ENCODE assay signal across 24 cellular contexts in the genomic region with DNA sequence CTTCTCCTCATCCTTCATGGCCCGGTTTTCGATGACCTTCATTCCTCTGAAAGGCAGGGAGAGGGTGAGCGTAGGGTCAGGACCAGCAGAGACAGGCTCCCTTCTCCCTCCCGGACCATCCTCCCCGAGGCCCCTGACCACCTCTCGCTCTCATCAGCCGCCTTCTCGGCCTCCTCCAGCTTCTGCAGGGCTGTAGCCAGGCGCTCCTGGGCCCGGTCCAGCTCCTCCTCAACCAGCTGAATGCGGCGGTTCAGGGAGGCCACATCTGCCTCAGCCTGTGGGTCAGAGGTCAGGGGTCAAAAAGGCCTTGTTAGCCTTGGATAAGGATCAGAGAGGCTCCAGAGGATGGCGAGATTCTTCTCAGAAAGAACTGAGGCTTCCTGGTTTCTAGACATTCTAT. TPM values are rescaled to one million over a fixed set of nuclear protein-coding genes. Genes with fewer than 3 reads are reported as not detected.
DNase-seq lines count a peak whose midpoint lies in the region; ATAC-seq and TF ChIP-seq lines count a peak whose summit lies in the region.
"Had no signal": no experiment of that assay in that cellular context is flagged by ENCODE, and none has a peak within 500 bp of the region (broad histone marks: within the 10 kb centered on the region; RNA-seq: fewer than 3 reads in every experiment).

No MANE protein-coding gene starts in this region.

- no peaks in the 10 kb centered on the region for H3K27me3 ChIP-seq in fibroblast of lung (ENCODE audit: control insufficient read depth, insufficient read depth, low read length)
- H3K27me3 ChIP-seq in osteoblast (ENCODE audit: insufficient read depth, low read length): no peaks in the 10 kb centered on the region
- H3K27me3 ChIP-seq in thoracic aorta (replicated peaks; ENCODE audit: insufficient read depth): no peaks in the 10 kb centered on the region
- H3K27me3 ChIP-seq: MG63, SJCRH30 had no signal

- H3K9me3 ChIP-seq in fibroblast of lung (ENCODE audit: control insufficient read depth, insufficient read depth, low read depth, low read length) (no peaks in the 10 kb centered on the region), osteoblast (ENCODE audit: low read depth, low read length) (no peaks in the 10 kb centered on the region), thoracic aorta (no peaks in the 10 kb centered on the region)
- H3K9me3 ChIP-seq: MG63, SJCRH30 had no signal

- H3K9ac ChIP-seq in fibroblast of lung (ENCODE audit: insufficient read depth, low read length): no peak overlapping the region

- H3K36me3 ChIP-seq in fibroblast of lung (ENCODE audit: control insufficient read depth, insufficient read depth, low read length) (peaks cover 32% of the 10 kb centered on the region), osteoblast (ENCODE audit: insufficient read depth, low read length) (peaks cover 75% of the 10 kb centered on the region), thoracic aorta (peaks cover 70% of the 10 kb centered on the region)

- TF ChIP-seq CTCF in WI38 (IDR thresholded peaks at IDR 0.05; ENCODE audit: low read depth, low read length) (no peak), fibroblast of lung (conservative IDR thresholded peaks at IDR 0.05 in 1 of 2, IDR thresholded peaks at IDR 0.05 in 1 of 2; ENCODE audit: low read depth in 1 of 2, low read length in 2 of 2) (no peak), osteoblast (IDR thresholded peaks at IDR 0.05; ENCODE audit: extremely low read depth, low read depth, low read length) (no peak), thoracic aorta (IDR thresholded peaks at IDR 0.05) (no peak)

- H3K4me3 ChIP-seq in WI38 (ENCODE audit: low read depth, low read length): peak overlapping the region; percentile 22
- H3K4me3 ChIP-seq in fibroblast of lung (replicated peaks in 1 of 4; ENCODE audit: control extremely low read depth in 1 of 4, insufficient read depth in 1 of 4, low read depth in 3 of 4, low read length in 4 of 4): peak overlapping the region in 1 of 4 experiments; percentile 30
- peak overlapping the region; percentile 27 for H3K4me3 ChIP-seq in osteoblast (ENCODE audit: insufficient read depth, low read length)
- peak overlapping the region; percentile 94 for H3K4me3 ChIP-seq in thoracic aorta
- H3K4me3 ChIP-seq: GM12878, MG63, SJCRH30 had no signal

- no peak overlapping the region for H3K27ac ChIP-seq in fibroblast of lung (ENCODE audit: insufficient read depth, low read length)
- H3K27ac ChIP-seq in osteoblast (ENCODE audit: low read depth, low read length): peak overlapping the region; percentile 33
- peak overlapping the region; percentile 99 to 100 for H3K27ac ChIP-seq in thoracic aorta
- H3K27ac ChIP-seq: HL-60, SJCRH30 had no signal

- H3K79me2 ChIP-seq in fibroblast of lung (ENCODE audit: control insufficient read depth, insufficient read depth, low read length) (peaks cover 52% of the 10 kb centered on the region), osteoblast (ENCODE audit: insufficient read depth, low read length) (peaks cover 52% of the 10 kb centered on the region)

- H2AFZ ChIP-seq in fibroblast of lung (ENCODE audit: low read length) (no peak overlapping the region), osteoblast (ENCODE audit: low read length) (no peak overlapping the region)

- H3K4me1 ChIP-seq in fibroblast of lung (ENCODE audit: control insufficient read depth, extremely low read depth, insufficient read depth, low read length) (peaks cover 40% of the 10 kb centered on the region), osteoblast (ENCODE audit: insufficient read depth, low read length) (peaks cover 56% of the 10 kb centered on the region), thoracic aorta (ENCODE audit: control insufficient read depth in 1 of 2, low read depth in 2 of 2) (peaks cover 6 to 45% of the 10 kb centered on the region in 2 donors)

- ATAC-seq in thoracic aorta (ENCODE audit: insufficient number of reproducible peaks, low FRiP score, low read depth) (no peak), HG03045 (IDR thresholded peaks at IDR 0.05; ENCODE audit: unreplicated experiment) (no peak)
- ATAC-seq: activated T-helper 17 cell treated with anti-CD3 and anti-CD28 coated beads, Interleukin-2, amount 50 U/mL, for 72 hours; GM12878 had no signal

- H4K20me1 ChIP-seq in fibroblast of lung (ENCODE audit: control insufficient read depth, extremely low read depth, insufficient read depth, low read length) (peaks cover 2% of the 10 kb centered on the region), osteoblast (ENCODE audit: insufficient read depth, low read length) (peaks cover 90% of the 10 kb centered on the region)

- H3K4me2 ChIP-seq in fibroblast of lung (ENCODE audit: extremely low read depth, insufficient read depth, low read length) (peak overlapping the region; percentile 4), osteoblast (ENCODE audit: insufficient read depth, low read length) (peak overlapping the region; percentile 1)

- DNase-seq in fibroblast of lung (ENCODE audit: low read depth in 2 of 2) (no peak), osteoblast (ENCODE audit: insufficient read length, low spot score, missing footprints) (peak; percentile 17), thoracic aorta (ENCODE audit: low spot score) (no peak), cortex of kidney (lab: John Stamatoyannopoulos, UW) (no peak)
- no peak for DNase-seq in stimulated activated CD4-positive, alpha-beta T cell treated with anti-CD3 and anti-CD28 coated beads, Interleukin-4, amount 100 ng/mL, for 4 hours
- DNase-seq: activated CD4-positive, alpha-beta T cell treated with anti-CD3 and anti-CD28 coated beads, Interleukin-2, amount 10 ng/mL, durations not matched to agents 7 days and 5 days; activated naive CD8-positive, alpha-beta T cell treated with anti-CD3 and anti-CD28 coated beads, Interleukin-2, amount 10 ng/mL, durations not matched to agents 7 days and 5 days; AML-193; dermis blood vessel endothelial cell; foreskin melanocyte; MG63; NCI-H1694; NCI-H748 treated with DMSO at 0.1 percent for 48 hours; OCI-M1; retina; SJCRH30; stimulated activated CD4-positive, alpha-beta T cell treated with anti-CD3 and anti-CD28 coated beads, Interleukin-15, amount 100 ng/mL, for 24 hours had no signal

RNA-seq across cellular contexts. Expression of a gene that starts 4.2 kb away (rescaled TPM):
- total RNA-seq in fibroblast of lung (696 and 1,003 TPM in 2 replicates), osteoblast (911 and 946 TPM in 2 replicates), thoracic aorta (1,000 to 10,000 TPM; 4,158 to 5,700 TPM)
- polyA plus RNA-seq in fibroblast of lung: 1,280 and 1,927 TPM in 2 replicates
- polyA plus RNA-seq in fibroblast of lung (2012): 2,024 and 3,299 TPM in 2 replicates
- polyA minus RNA-seq in fibroblast of lung (ENCODE audit: low replicate concordance): 204 and 281 TPM in 2 replicates
- polyA plus RNA-seq: IgD-negative memory B cell had no signal

RNA-seq across cellular contexts. Expression of a gene that starts 11.8 kb away (rescaled TPM):
- total RNA-seq in fibroblast of lung (0.17 and 0.26 TPM in 2 replicates), osteoblast (not detected in 2 replicates), thoracic aorta (10 to 100 TPM in 1 of 2 donors, not detected in 1; 10.7 TPM)
- 0.59 TPM in 1 of 2 replicates, not detected in the other for polyA plus RNA-seq in fibroblast of lung
- 0.84 TPM in 2 replicates for polyA plus RNA-seq in fibroblast of lung (2012)
- polyA minus RNA-seq in fibroblast of lung (ENCODE audit: low replicate concordance): not detected in 2 replicates
- total RNA-seq: dermis blood vessel endothelial cell; T-helper 1 cell treated with Interleukin-12 subunit alpha and Interleukin-12 subunit beta and Interleukin-4 antibody, amounts not matched to agents 30 ng/mL and 1 ng/mL, for 36 hours had no signal
- polyA plus RNA-seq: IgD-negative memory B cell had no signal

RNA-seq across cellular contexts. Expression of a gene that starts 20.5 kb away (rescaled TPM):
- total RNA-seq in fibroblast of lung (under 0.01 and 0.66 TPM in 2 replicates), osteoblast (0.36 and 0.88 TPM in 2 replicates), thoracic aorta (1 to 10 TPM in 1 of 2 donors, under 1 TPM in 1; 0.54 to 1.2 TPM)
- polyA plus RNA-seq in fibroblast of lung: 0.77 and 3.9 TPM in 2 replicates
- polyA plus RNA-seq in fibroblast of lung (2012): 0.63 and 2.3 TPM in 2 replicates
- polyA minus RNA-seq in fibroblast of lung (ENCODE audit: low replicate concordance): 2.2 and 4.4 TPM in 2 replicates

RNA-seq across cellular contexts. Expression of a gene that starts 27.4 kb away (rescaled TPM):
- 15.4 and 20.6 TPM in 2 replicates for total RNA-seq in fibroblast of lung
- 20.2 and 24.9 TPM in 2 replicates for polyA plus RNA-seq in fibroblast of lung
- 34.3 and 34.9 TPM in 2 replicates for polyA plus RNA-seq in fibroblast of lung (2012)
- polyA minus RNA-seq in fibroblast of lung (ENCODE audit: low replicate concordance): 1.3 and 17.5 TPM in 2 replicates
- total RNA-seq in osteoblast: 10.6 and 15.6 TPM in 2 replicates
- 10 to 100 TPM; 75.2 to 92.2 TPM for total RNA-seq in thoracic aorta

RNA-seq across cellular contexts. Expression of a gene that starts 27.7 kb away (rescaled TPM):
- total RNA-seq in fibroblast of lung (67,954 and 162,287 TPM in 2 replicates), osteoblast (88,726 and 110,601 TPM in 2 replicates), thoracic aorta (1,000 to 10,000 TPM; 1,550 to 5,543 TPM)
- 75.4 and 110 TPM in 2 replicates for polyA plus RNA-seq in fibroblast of lung
- polyA plus RNA-seq in fibroblast of lung (2012): 16.4 and 31.6 TPM in 2 replicates
- 7,676 and 19,551 TPM in 2 replicates for polyA minus RNA-seq in fibroblast of lung (ENCODE audit: low replicate concordance)
